ENCODE assay signal across 8 cellular contexts in the genomic region with DNA sequence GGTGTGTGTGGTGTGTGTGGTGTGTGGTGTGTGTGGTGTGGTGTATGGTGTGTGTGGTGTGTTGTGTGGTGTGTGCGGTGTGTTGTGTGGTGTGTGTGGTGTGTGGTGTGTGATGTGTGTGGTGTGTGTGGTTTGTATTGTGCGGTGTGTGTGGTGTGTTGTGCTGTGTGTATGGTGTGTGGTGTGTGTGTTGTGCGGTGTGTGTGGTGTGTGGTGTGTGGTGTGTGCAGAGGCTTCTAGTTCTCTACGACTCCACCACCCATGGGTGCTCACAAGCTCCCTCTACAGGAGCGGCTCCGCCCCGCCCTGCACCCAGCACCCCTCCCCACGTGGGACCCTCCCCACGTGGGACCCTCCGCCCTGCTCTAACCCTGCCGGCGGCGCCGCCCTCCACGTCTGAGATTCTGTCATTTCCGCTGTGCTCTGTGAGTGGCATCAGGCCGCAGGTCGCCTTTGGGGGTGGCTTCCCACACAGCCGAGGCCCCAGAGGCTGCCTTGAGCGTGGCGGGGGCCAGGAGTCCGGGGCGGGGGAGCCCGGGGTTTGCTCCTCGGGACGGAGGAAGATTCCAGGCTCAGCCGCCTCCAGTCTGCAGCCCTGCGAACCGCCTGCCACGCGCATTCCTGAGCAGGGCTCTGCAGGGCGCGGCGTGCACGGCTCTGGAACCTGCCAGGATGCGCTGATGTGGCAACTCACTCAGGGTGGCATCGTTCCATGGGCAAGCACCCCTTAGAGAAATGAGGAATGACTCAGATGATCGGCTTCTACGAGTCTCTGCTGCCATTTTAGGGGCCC. TPM values are rescaled to one million over a fixed set of nuclear protein-coding genes. Genes with fewer than 3 reads are reported as not detected.
DNase-seq lines count a peak whose midpoint lies in the region; ATAC-seq and TF ChIP-seq lines count a peak whose summit lies in the region.

No MANE protein-coding gene starts in this region.

- TF ChIP-seq RAD21 in HCT116 (IDR thresholded peaks at IDR 0.05; ENCODE audit: low read depth), result no peak

- no peaks in the 10 kb centered on the region for H3K9me3 ChIP-seq in HCT116 (ENCODE audit: control insufficient read depth in 1 of 2, insufficient read depth in 1 of 2, low read depth in 1 of 2, low read length in 2 of 2)

- ATAC-seq in HCT116 (peak; percentile 75), GM18511 (IDR thresholded peaks at IDR 0.05; ENCODE audit: unreplicated experiment) (no peak), GM18873 (IDR thresholded peaks at IDR 0.05; ENCODE audit: low FRiP score, unreplicated experiment) (no peak)

- BruUV-seq in HCT116 (replicated peaks; lab: Mats Ljungman, UMichigan), result no TSS peak

- peak overlapping the region; percentile 62 for H3K9ac ChIP-seq in HCT116 (ENCODE audit: low read length)

- no peaks in the 10 kb centered on the region for H4K20me1 ChIP-seq in HCT116 (ENCODE audit: insufficient read depth)

- no peaks in the 10 kb centered on the region for H3K9me2 ChIP-seq in HCT116 (ENCODE audit: insufficient read depth)

- no peaks in the 10 kb centered on the region for H3K79me2 ChIP-seq in HCT116 (ENCODE audit: insufficient read depth, low read length)

- peaks cover 26 to 62% of the 10 kb centered on the region in 2 experiments for H3K4me1 ChIP-seq in HCT116 (ENCODE audit: control insufficient read depth in 1 of 2, insufficient read depth in 2 of 2, low read length in 2 of 2)

- intact Hi-C loops in HCT116 (cut with micrococcal nuclease), result no loop called here

- TF ChIP-seq POLR2A in HCT116 (IDR thresholded peaks at IDR 0.05; ENCODE audit: borderline replicate concordance, extremely low read depth, insufficient read depth, insufficient read length), result no peak

- H3K4me2 ChIP-seq in HCT116 (ENCODE audit: low read length), result peak overlapping the region; percentile 85

- peak in 2 of 3 experiments; percentile 46 to 60; a peak in 3 of 6 replicates for TF ChIP-seq CTCF in HCT116 (IDR thresholded peaks at IDR 0.05 in 2 of 3, conservative IDR thresholded peaks at IDR 0.05 in 1 of 3; ENCODE audit: borderline replicate concordance in 1 of 3, insufficient read depth in 1 of 3, low read depth in 2 of 3, low read length in 2 of 3)
- peak; percentile 28 for TF ChIP-seq CTCF in retinal pigment epithelial cell (conservative IDR thresholded peaks at IDR 0.05; ENCODE audit: low read depth, low read length)

- H3K36me3 ChIP-seq in HCT116 (ENCODE audit: control insufficient read depth in 1 of 2, insufficient read depth in 2 of 2, low read length in 2 of 2), result no peaks in the 10 kb centered on the region

- peak; percentile 36 for DNase-seq in HCT116 (ENCODE audit: low read depth, low spot score)
- DNase-seq in SW480 (ENCODE audit: low spot score), result peak; percentile 83
- peak; percentile 15 for DNase-seq in effector CD4-positive, alpha-beta T cell
- no peak for DNase-seq in retinal pigment epithelial cell (ENCODE audit: low read depth)
- DNase-seq in AG20443 (ENCODE audit: low spot score), result no peak
- DNase-seq in D341Med (ENCODE audit: low spot score), result no peak

- no peaks in the 10 kb centered on the region for H3K27me3 ChIP-seq in HCT116 (ENCODE audit: insufficient read depth, low read length)

- H3K4me3 ChIP-seq in HCT116 (replicated peaks in 1 of 2; ENCODE audit: low read depth in 1 of 2, low read length in 2 of 2) (peak overlapping the region; percentile 33 to 56), retinal pigment epithelial cell (ENCODE audit: low read length) (no peak overlapping the region)

- H3K27ac ChIP-seq in HCT116 (ENCODE audit: low read depth, low read length), result peak overlapping the region; percentile 66

- RAD21 ChIA-PET in HCT116 (lab: Charles Lee; ENCODE audit: low non-redundant PET in 1 of 2, low total read pairs in 2 of 2, uncharacterized antibody in 2 of 2, unreplicated experiment in 2 of 2), result interaction anchor here in 1 of 2 experiments (0.6 kb wide), 1 partner anchor 239 kb away, joined by 3 read pairs; no protein-coding TSS in a partner anchor

- peak overlapping the region; percentile 32 for H2AFZ ChIP-seq in HCT116 (ENCODE audit: low read depth, low read length, poor library complexity, severe bottlenecking)

- POLR2A ChIA-PET in HCT116 (lab: Charles Lee), result no interaction called here

- CTCF ChIA-PET in HCT116 (lab: Charles Lee), result interaction anchor here (1.0 kb wide), 1 partner anchor 40 kb away, joined by 4 read pairs; no protein-coding TSS in a partner anchor

TF ChIP-seq in HCT116, 20 proteins besides CTCF, POLR2A, EP300 and RAD21:
- peak; percentile 58 for TF ChIP-seq MAX (IDR thresholded peaks at IDR 0.05)
- no peak for TF ChIP-seq SP1 (IDR thresholded peaks at IDR 0.05; ENCODE audit: low read depth)
- TF ChIP-seq FOSL1 (IDR thresholded peaks at IDR 0.05; ENCODE audit: low read depth), result no peak

RNA-seq across cellular contexts. Expression of gene DNAJB6, which starts 37.0 kb away (rescaled TPM):
- total RNA-seq in HCT116 (2021; ENCODE audit: unreplicated experiment), result 82.5 TPM
- polyA plus RNA-seq in HCT116 (2012), result 49.6 and 52.8 TPM in 2 replicates

Comparison
In these comparisons a context has a peak if more than half of its experiments do, and no peak if none do; other contexts are left out.
1. DNase-seq: peak in HCT116 (single experiment), SW480 (single experiment) and effector CD4-positive, alpha-beta T cell (single experiment); none in retinal pigment epithelial cell (single experiment), AG20443 (single experiment) and D341Med (single experiment).